ENCODE assay signal across 9 cellular contexts in the genomic region with DNA sequence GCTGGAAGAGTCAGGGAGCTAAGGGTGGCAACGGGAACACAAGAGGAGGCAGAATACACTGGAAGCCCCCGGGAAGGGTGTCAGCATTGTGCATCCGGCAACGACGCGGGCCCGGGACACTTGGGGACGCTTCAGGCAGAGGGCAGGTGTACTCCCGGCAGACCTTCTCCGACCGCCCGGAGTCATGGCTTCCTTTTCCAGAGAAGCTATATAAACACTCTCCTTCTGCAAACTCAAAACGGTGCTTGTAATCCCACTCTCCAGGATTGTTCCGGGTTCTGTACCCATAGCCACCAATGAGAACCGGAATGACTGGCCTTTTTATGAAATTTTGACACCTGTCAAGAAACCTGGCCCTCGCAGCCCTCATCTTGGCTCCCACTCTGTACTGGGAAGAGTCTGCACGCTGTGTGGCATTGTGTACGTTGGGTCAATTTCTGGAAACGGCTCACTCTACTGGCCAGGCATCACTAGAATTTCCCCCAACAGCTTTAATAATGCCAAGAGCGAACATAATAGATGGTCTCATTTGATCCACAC. TPM values are rescaled to one million over a fixed set of nuclear protein-coding genes. Genes with fewer than 3 reads are reported as not detected.
DNase-seq lines count a peak whose midpoint lies in the region; ATAC-seq and TF ChIP-seq lines count a peak whose summit lies in the region.
"Had no signal": no experiment of that assay in that cellular context is flagged by ENCODE, and none has a peak within 500 bp of the region (broad histone marks: within the 10 kb centered on the region; RNA-seq: fewer than 3 reads in every experiment).

No MANE protein-coding gene starts in this region.

- H2BK20ac ChIP-seq in IMR-90 (ENCODE audit: low read depth, low read length) = peak overlapping the region; percentile 77

- peaks cover 6% of the 10 kb centered on the region for H3K9me3 ChIP-seq in IMR-90 (ENCODE audit: control insufficient read depth, insufficient read depth, low read length)

- WGBS in IMR-90 (ENCODE audit: extremely low coverage in 2 of 2, insufficient read length in 1 of 2), 2 experiments = 0% methylated on average over 10 of the region's 20 CpGs; no CpG with 5 or more reads in 1 of the 2 experiments

- H3K23ac ChIP-seq in IMR-90 (ENCODE audit: low read depth, low read length) = peak overlapping the region; percentile 64

- no peaks in the 10 kb centered on the region for H3K36me3 Mint-ChIP-seq in effector memory CD8-positive, alpha-beta T cell (ENCODE audit: insufficient read depth)
- H3K36me3 Mint-ChIP-seq in naive thymus-derived CD8-positive, alpha-beta T cell = peaks cover 7 to 27% (median 22%) of the 10 kb centered on the region in 3 donors

- TF ChIP-seq POLR2A in IMR-90 (IDR thresholded peaks at IDR 0.05; ENCODE audit: low read depth, low read length) = peak; percentile 13; the same call in 1 of the 2 replicates

- peaks cover 5 to 14% of the 10 kb centered on the region in 2 donors for H3K9me3 Mint-ChIP-seq in effector memory CD8-positive, alpha-beta T cell
- H3K9me3 Mint-ChIP-seq in naive thymus-derived CD8-positive, alpha-beta T cell = peaks cover 3 to 35% (median 19%) of the 10 kb centered on the region in 9 donors

- H3K79me1 ChIP-seq in IMR-90 (ENCODE audit: low read depth in 1 of 2, low read length in 2 of 2) = peaks cover 0 to 11% of the 10 kb centered on the region in 2 experiments; a peak in 1 of 4 replicates

- peak; percentile 19 for ATAC-seq in IMR-90 (ENCODE audit: low read depth)
- no peak for ATAC-seq in effector memory CD8-positive, alpha-beta T cell (replicated peaks)
- ATAC-seq in naive thymus-derived CD8-positive, alpha-beta T cell = peak; percentile 35 to 37
- no peak for ATAC-seq in GM19324 (IDR thresholded peaks at IDR 0.05; ENCODE audit: low FRiP score, unreplicated experiment)

- peaks cover 0 to 20% of the 10 kb centered on the region in 2 donors for H3K4me1 Mint-ChIP-seq in effector memory CD8-positive, alpha-beta T cell (ENCODE audit: low read depth in 2 of 2)
- peaks cover 3 to 20% (median 16%) of the 10 kb centered on the region in 4 donors for H3K4me1 Mint-ChIP-seq in naive thymus-derived CD8-positive, alpha-beta T cell

- no peaks in the 10 kb centered on the region for H4K20me1 ChIP-seq in IMR-90 (ENCODE audit: insufficient read depth, low read length)

- H2BK5ac ChIP-seq in IMR-90 (ENCODE audit: low read depth, low read length, poor library complexity, severe bottlenecking) = peak overlapping the region; percentile 94

- H3K56ac ChIP-seq in IMR-90 (ENCODE audit: extremely low read depth, insufficient read depth, low read length) = peak overlapping the region; percentile 80

- in situ Hi-C loops in IMR-90 (cut with MboI; ENCODE audit: low sequenced_read_pairs) = no loop called here

- H3K18ac ChIP-seq in IMR-90 (ENCODE audit: low read depth, low read length) = peak overlapping the region; percentile 86

- peak overlapping the region; percentile 94; the same call in 2 of the 3 replicates for H2BK15ac ChIP-seq in IMR-90 (ENCODE audit: low read depth, low read length)

- dilution Hi-C loops in IMR-90 (cut with HindIII; ENCODE audit: low sequenced_read_pairs, unreplicated experiment) = no loop called here

- peak overlapping the region; percentile 97 for H4K5ac ChIP-seq in IMR-90 (ENCODE audit: low read depth, low read length)

- peak overlapping the region; percentile 86 for H3K4me3 ChIP-seq in IMR-90 (ENCODE audit: insufficient read depth, low read depth, low read length)

- CTCF ChIA-PET in IMR-90 (lab: Yijun Ruan, JAX) (interaction anchor here (2.1 kb wide), 1 partner anchor 22 kb away, joined by 8 read pairs; no protein-coding TSS in a partner anchor), GM10248 (lab: Yijun Ruan, JAX) (interaction anchor here (0.9 kb wide), 2 partner anchors 8 to 48 kb away, joined by 3 read pairs; no protein-coding TSS in a partner anchor)

- H4K91ac ChIP-seq in IMR-90 (ENCODE audit: insufficient read depth, low read depth, low read length) = peak overlapping the region; percentile 81

- H3K36me3 ChIP-seq in IMR-90 (ENCODE audit: control insufficient read depth, insufficient read depth, low read length) = no peaks in the 10 kb centered on the region

- DNase-seq in IMR-90 (peak; percentile 4), GM10248 (ENCODE audit: extremely low spot score) (no peak), OCI-M2 (lab: John Stamatoyannopoulos, UW; ENCODE audit: unreplicated experiment) (no peak), DMS 273 treated with DMSO at 0.1 percent for 48 hours (lab: John Stamatoyannopoulos, UW) (no peak)
- no peak for DNase-seq in effector memory CD8-positive, alpha-beta T cell
- DNase-seq in naive thymus-derived CD8-positive, alpha-beta T cell = no peak

- H3K4me2 ChIP-seq in IMR-90 (ENCODE audit: low read depth, low read length) = peak overlapping the region; percentile 91

- H2AK5ac ChIP-seq in IMR-90 (ENCODE audit: low read depth, low read length) = peak overlapping the region; percentile 87; the same call in 1 of the 2 replicates

- no peak overlapping the region for H3K27ac Mint-ChIP-seq in effector memory CD8-positive, alpha-beta T cell
- peak overlapping the region in 1 of 10 donors; percentile 5 for H3K27ac Mint-ChIP-seq in naive thymus-derived CD8-positive, alpha-beta T cell

- peaks cover 8% of the 10 kb centered on the region for H3K4me1 ChIP-seq in IMR-90 (ENCODE audit: control insufficient read depth, insufficient read depth, low read length)

- TF ChIP-seq CTCF in C4-2B (conservative IDR thresholded peaks at IDR 0.05) (no peak; the same call in none of the 2 replicates), IMR-90 (conservative IDR thresholded peaks at IDR 0.05; ENCODE audit: low read depth, low read length) (no peak), GM10248 (IDR thresholded peaks at IDR 0.05; ENCODE audit: control extremely low read depth, extremely low read depth, low read depth, missing control alignments) (no peak)

- H3K4me3 Mint-ChIP-seq in effector memory CD8-positive, alpha-beta T cell = peak overlapping the region; percentile 78 to 85
- H3K4me3 Mint-ChIP-seq in naive thymus-derived CD8-positive, alpha-beta T cell = peak overlapping the region; percentile 65 to 85 (median 70)

- peak overlapping the region; percentile 60 to 88 for H4K8ac ChIP-seq in IMR-90 (ENCODE audit: low read depth in 2 of 2, low read length in 2 of 2)

- POLR2A ChIA-PET in IMR-90 (lab: Charles Lee; ENCODE audit: unreplicated experiment) = no interaction called here
- POLR2A ChIA-PET in naive thymus-derived CD8-positive, alpha-beta T cell (lab: Charles Lee) = no interaction called here
- POLR2A ChIA-PET in GM10248 (lab: Yijun Ruan, JAX) = no interaction called here

- peak overlapping the region; percentile 89 for H2AK9ac ChIP-seq in IMR-90 (replicated peaks; ENCODE audit: low read depth, low read length, poor library complexity)

- peak overlapping the region; percentile 43 for H3K27ac ChIP-seq in C4-2B
- peak overlapping the region; percentile 82 for H3K27ac ChIP-seq in IMR-90 (ENCODE audit: insufficient read depth, low read length)

- H3K14ac ChIP-seq in IMR-90 (replicated peaks; ENCODE audit: low read depth, low read length) = peak overlapping the region; percentile 58

- no peak for TF ChIP-seq RAD21 in IMR-90 (IDR thresholded peaks at IDR 0.05; ENCODE audit: low read length)

- peak overlapping the region; percentile 99 for H2AFZ ChIP-seq in IMR-90 (replicated peaks; ENCODE audit: low read length, poor library complexity)

- no TSS peak for BruUV-seq in IMR-90 (replicated peaks; lab: Mats Ljungman, UMichigan)

- no peaks in the 10 kb centered on the region for H3K27me3 ChIP-seq in IMR-90 (ENCODE audit: control insufficient read depth, insufficient read depth, low read length)

- 0 out of 2 replicates have a peak, but pooled peaks cover 3% of the 10 kb centered on the region for H3K9me1 ChIP-seq in IMR-90 (ENCODE audit: insufficient read depth, low read length)

- H3K27me3 Mint-ChIP-seq in effector memory CD8-positive, alpha-beta T cell = peaks cover 74 to 90% of the 10 kb centered on the region in 2 donors
- H3K27me3 Mint-ChIP-seq in naive thymus-derived CD8-positive, alpha-beta T cell = peaks cover 36 to 88% (median 71%) of the 10 kb centered on the region in 5 donors

- intact Hi-C loops in IMR-90 (cut with micrococcal nuclease) = loop anchor here (2.0 kb wide), 1 partner anchor 106 kb away; no protein-coding TSS in a partner anchor

- H2BK120ac ChIP-seq in IMR-90 (ENCODE audit: low read depth, low read length) = peak overlapping the region; percentile 79

- peak overlapping the region; percentile 64 for H3K9ac ChIP-seq in IMR-90 (ENCODE audit: low read depth, low read length)

- peak overlapping the region; percentile 85 for H3K4ac ChIP-seq in IMR-90 (ENCODE audit: low read depth, low read length)

TF ChIP-seq in IMR-90, 13 proteins besides CTCF, POLR2A, EP300 and RAD21 (continues in another document):
- no peak for TF ChIP-seq RCOR1 (IDR thresholded peaks at IDR 0.05; ENCODE audit: insufficient replicate concordance, low read length)
- TF ChIP-seq RFX5 (IDR thresholded peaks at IDR 0.05; ENCODE audit: low read depth, low read length) = no peak
- TF ChIP-seq CEBPB (IDR thresholded peaks at IDR 0.05; ENCODE audit: low read depth, low read length) = no peak
- no peak for TF ChIP-seq MXI1 (IDR thresholded peaks at IDR 0.05; ENCODE audit: borderline replicate concordance, low read depth, low read length)
- TF ChIP-seq MAZ (IDR thresholded peaks at IDR 0.05; ENCODE audit: borderline replicate concordance, low read depth, low read length) = no peak
- TF ChIP-seq CHD1 (IDR thresholded peaks at IDR 0.05; ENCODE audit: low read depth, low read length) = no peak
- no peak for TF ChIP-seq NFE2L2 (IDR thresholded peaks at IDR 0.05; ENCODE audit: low read depth, low read length)

RNA-seq across cellular contexts. Expression of gene MCC, which starts 0.5 kb away (rescaled TPM):
- 17.8 and 20.6 TPM in 2 replicates for total RNA-seq in IMR-90 (2012; rRNA removed)
- polyA plus RNA-seq in IMR-90 (2012; rRNA removed) = 5.0 and 6.5 TPM in 2 replicates
- polyA plus RNA-seq in IMR-90 (2012; cell fraction: cytosol; rRNA removed) = 2.7 and 4.8 TPM in 2 replicates
- polyA plus RNA-seq in IMR-90 (2012; cell fraction: nucleus; rRNA removed; ENCODE audit: low replicate concordance) = 7.1 and 14.3 TPM in 2 replicates
- total RNA-seq in naive thymus-derived CD8-positive, alpha-beta T cell = 1 to 10 TPM; 1.8 to 2.9 TPM
- polyA plus RNA-seq in naive thymus-derived CD8-positive, alpha-beta T cell = 1 to 10 TPM; 1.2 to 4.6 (median 2.0) TPM

RNA-seq across cellular contexts. Expression of gene YTHDC2, which starts 24.8 kb away (rescaled TPM):
- total RNA-seq in IMR-90 (2012; rRNA removed) = 13.4 and 22.5 TPM in 2 replicates
- polyA plus RNA-seq in IMR-90 (2012; rRNA removed) = 4.5 and 6.5 TPM in 2 replicates
- polyA plus RNA-seq in IMR-90 (2012; cell fraction: cytosol; rRNA removed) = 0.78 and 0.80 TPM in 2 replicates
- polyA plus RNA-seq in IMR-90 (2012; cell fraction: nucleus; rRNA removed; ENCODE audit: low replicate concordance) = 4.5 and 21.9 TPM in 2 replicates
- 10 to 100 TPM; 44.2 to 48.8 TPM for total RNA-seq in naive thymus-derived CD8-positive, alpha-beta T cell
- 1 to 10 TPM; 6.1 to 9.9 (median 8.4) TPM for polyA plus RNA-seq in naive thymus-derived CD8-positive, alpha-beta T cell

RNA-seq across cellular contexts. Expression of gene TSSK1B, which starts 53.9 kb away (rescaled TPM):
- total RNA-seq in IMR-90 (2012; rRNA removed) = under 0.01 and 0.18 TPM in 2 replicates
- 0.03 TPM in 1 of 2 replicates, not detected in the other for polyA plus RNA-seq in IMR-90 (2012; rRNA removed)
- not detected in 2 replicates for polyA plus RNA-seq in IMR-90 (2012; cell fraction: cytosol; rRNA removed)
- 0.33 and 0.44 TPM in 2 replicates for polyA plus RNA-seq in IMR-90 (2012; cell fraction: nucleus; rRNA removed; ENCODE audit: low replicate concordance)
- total RNA-seq in naive thymus-derived CD8-positive, alpha-beta T cell = not detected
- polyA plus RNA-seq in naive thymus-derived CD8-positive, alpha-beta T cell = not detected
- total RNA-seq: glomerular endothelial cell had no signal

Comparison
In these comparisons a context has a peak if more than half of its experiments do, and no peak if none do; other contexts are left out.
1. ATAC-seq: peak in IMR-90 (single experiment) and naive thymus-derived CD8-positive, alpha-beta T cell (2 of 2); none in effector memory CD8-positive, alpha-beta T cell (single experiment) and GM19324 (single experiment).